In the genomic region with DNA sequence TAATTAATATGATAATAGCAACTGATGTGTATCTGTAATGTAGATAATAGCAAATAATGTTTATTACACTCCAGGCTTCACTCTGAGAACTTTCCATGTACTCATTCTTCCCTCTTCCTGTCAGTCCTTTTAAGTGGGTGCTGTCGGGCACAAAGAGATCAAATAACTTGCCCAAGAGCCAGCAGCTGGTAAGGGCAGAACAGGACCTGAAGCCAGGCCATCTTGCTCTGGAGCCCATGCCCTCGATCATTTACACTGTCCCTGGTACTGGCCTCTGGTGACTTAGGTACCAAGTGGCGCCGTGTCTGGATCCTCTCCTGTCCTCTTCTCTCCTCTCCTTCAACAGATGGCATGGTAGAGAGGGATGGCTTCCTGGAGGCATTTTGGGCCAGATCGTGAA, we compare ENCODE assay signal across 1 cellular context.
TF ChIP-seq lines count a peak whose summit lies in the region.

No MANE protein-coding gene starts in this region.

TF ChIP-seq in GM23338, 12 proteins besides CTCF, POLR2A, EP300 and RAD21 (continued from another document):
- TF ChIP-seq, protein P1, sequence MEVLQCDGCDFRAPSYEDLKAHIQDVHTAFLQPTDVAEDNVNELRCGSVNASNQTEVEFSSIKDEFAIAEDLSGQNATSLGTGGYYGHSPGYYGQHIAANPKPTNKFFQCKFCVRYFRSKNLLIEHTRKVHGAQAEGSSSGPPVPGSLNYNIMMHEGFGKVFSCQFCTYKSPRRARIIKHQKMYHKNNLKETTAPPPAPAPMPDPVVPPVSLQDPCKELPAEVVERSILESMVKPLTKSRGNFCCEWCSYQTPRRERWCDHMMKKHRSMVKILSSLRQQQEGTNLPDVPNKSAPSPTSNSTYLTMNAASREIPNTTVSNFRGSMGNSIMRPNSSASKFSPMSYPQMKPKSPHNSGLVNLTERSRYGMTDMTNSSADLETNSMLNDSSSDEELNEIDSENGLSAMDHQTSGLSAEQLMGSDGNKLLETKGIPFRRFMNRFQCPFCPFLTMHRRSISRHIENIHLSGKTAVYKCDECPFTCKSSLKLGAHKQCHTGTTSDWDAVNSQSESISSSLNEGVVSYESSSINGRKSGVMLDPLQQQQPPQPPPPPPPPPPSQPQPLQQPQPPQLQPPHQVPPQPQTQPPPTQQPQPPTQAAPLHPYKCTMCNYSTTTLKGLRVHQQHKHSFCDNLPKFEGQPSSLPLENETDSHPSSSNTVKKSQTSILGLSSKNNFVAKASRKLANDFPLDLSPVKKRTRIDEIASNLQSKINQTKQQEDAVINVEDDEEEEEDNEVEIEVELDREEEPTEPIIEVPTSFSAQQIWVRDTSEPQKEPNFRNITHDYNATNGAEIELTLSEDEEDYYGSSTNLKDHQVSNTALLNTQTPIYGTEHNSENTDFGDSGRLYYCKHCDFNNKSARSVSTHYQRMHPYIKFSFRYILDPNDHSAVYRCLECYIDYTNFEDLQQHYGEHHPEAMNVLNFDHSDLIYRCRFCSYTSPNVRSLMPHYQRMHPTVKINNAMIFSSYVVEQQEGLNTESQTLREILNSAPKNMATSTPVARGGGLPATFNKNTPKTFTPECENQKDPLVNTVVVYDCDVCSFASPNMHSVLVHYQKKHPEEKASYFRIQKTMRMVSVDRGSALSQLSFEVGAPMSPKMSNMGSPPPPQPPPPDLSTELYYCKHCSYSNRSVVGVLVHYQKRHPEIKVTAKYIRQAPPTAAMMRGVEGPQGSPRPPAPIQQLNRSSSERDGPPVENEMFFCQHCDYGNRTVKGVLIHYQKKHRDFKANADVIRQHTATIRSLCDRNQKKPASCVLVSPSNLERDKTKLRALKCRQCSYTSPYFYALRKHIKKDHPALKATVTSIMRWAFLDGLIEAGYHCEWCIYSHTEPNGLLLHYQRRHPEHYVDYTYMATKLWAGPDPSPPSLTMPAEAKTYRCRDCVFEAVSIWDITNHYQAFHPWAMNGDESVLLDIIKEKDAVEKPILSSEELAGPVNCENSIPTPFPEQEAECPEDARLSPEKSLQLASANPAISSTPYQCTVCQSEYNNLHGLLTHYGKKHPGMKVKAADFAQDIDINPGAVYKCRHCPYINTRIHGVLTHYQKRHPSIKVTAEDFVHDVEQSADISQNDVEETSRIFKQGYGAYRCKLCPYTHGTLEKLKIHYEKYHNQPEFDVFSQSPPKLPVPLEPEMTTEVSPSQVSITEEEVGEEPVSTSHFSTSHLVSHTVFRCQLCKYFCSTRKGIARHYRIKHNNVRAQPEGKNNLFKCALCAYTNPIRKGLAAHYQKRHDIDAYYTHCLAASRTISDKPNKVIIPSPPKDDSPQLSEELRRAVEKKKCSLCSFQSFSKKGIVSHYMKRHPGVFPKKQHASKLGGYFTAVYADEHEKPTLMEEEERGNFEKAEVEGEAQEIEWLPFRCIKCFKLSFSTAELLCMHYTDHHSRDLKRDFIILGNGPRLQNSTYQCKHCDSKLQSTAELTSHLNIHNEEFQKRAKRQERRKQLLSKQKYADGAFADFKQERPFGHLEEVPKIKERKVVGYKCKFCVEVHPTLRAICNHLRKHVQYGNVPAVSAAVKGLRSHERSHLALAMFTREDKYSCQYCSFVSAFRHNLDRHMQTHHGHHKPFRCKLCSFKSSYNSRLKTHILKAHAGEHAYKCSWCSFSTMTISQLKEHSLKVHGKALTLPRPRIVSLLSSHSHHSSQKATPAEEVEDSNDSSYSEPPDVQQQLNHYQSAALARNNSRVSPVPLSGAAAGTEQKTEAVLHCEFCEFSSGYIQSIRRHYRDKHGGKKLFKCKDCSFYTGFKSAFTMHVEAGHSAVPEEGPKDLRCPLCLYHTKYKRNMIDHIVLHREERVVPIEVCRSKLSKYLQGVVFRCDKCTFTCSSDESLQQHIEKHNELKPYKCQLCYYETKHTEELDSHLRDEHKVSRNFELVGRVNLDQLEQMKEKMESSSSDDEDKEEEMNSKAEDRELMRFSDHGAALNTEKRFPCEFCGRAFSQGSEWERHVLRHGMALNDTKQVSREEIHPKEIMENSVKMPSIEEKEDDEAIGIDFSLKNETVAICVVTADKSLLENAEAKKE (CRISPR knock-in tag; IDR thresholded peaks at IDR 0.05), result no peak
- TF ChIP-seq EZH2 (IDR thresholded peaks at IDR 0.05; ENCODE audit: low read depth, unreplicated experiment) (no peak), STAT1 (IDR thresholded peaks at IDR 0.05; ENCODE audit: unreplicated experiment) (no peak)
